Comparison of ENCODE assay signal across 25 cellular contexts in the genomic region with DNA sequence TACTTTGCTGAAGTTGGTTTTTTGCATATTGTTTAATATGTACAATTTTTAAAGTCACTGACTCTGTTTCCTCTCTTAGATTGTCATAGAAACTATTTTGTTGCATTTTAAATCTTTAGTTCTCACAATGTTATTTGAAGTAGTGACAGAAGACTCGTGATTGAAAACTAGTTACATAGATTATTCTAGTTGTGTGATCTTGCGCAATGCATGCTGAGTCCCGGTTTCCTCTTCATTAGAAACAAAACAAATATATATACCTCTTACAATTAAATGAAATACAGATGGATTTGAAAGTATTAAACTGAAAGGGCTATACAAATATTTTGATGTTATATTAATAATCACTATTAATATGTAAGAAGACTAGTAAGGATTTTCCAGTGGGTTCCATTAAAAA.
DNase-seq lines count a peak whose midpoint lies in the region; ATAC-seq, FAIRE-seq and TF ChIP-seq lines count a peak whose summit lies in the region.
"Had no signal": no experiment of that assay in that cellular context is flagged by ENCODE, and none has a peak within 500 bp of the region (broad histone marks: within the 10 kb centered on the region; RNA-seq: fewer than 3 reads in every experiment).

No MANE protein-coding gene starts in this region.

- H3K4me2 ChIP-seq in GM23248 (ENCODE audit: unreplicated experiment) (no peak overlapping the region), K562 (ENCODE audit: insufficient read depth, low read length) (no peak overlapping the region)
- H3K4me2 ChIP-seq: KMS-11 had no signal

- H3K9me3 Mint-ChIP-seq in T-helper 2 cell treated with Interferon-gamma antibody and Interleukin-4, amounts not matched to agents 5 μg/mL and 100 μg/mL, for 36 hours: peaks cover 2% of the 10 kb centered on the region

- no peaks in the 10 kb centered on the region for H3K27me3 Mint-ChIP-seq in T-helper 2 cell treated with Interferon-gamma antibody and Interleukin-4, amounts not matched to agents 5 μg/mL and 100 μg/mL, for 36 hours (ENCODE audit: low read depth)
- H3K27me3 Mint-ChIP-seq: CD4-positive, alpha-beta memory T cell had no signal

- TF ChIP-seq CTCF in K562 (IDR thresholded peaks at IDR 0.05 in 2 of 3, conservative IDR thresholded peaks at IDR 0.05 in 1 of 3; ENCODE audit: insufficient read depth in 2 of 3, low read depth in 1 of 3, low read length in 3 of 3): no peak

- H3K4me1 ChIP-seq in ACC112 (ENCODE audit: control insufficient read depth, insufficient read depth, low read length, unreplicated experiment): peaks cover 37% of the 10 kb centered on the region
- H3K4me1 ChIP-seq in GM23248 (ENCODE audit: insufficient read depth): peaks cover 46% of the 10 kb centered on the region
- H3K4me1 ChIP-seq in K562 (replicated peaks in 1 of 2; ENCODE audit: control insufficient read depth in 2 of 2, insufficient read depth in 2 of 2, low read length in 2 of 2): no peaks in the 10 kb centered on the region

- H3K36me3 Mint-ChIP-seq in T-helper 2 cell treated with Interferon-gamma antibody and Interleukin-4, amounts not matched to agents 5 μg/mL and 100 μg/mL, for 36 hours (ENCODE audit: low read depth): peaks cover 31% of the 10 kb centered on the region

- ATAC-seq in K562 (no peak), Right ventricle myocardium inferior (no peak)
- ATAC-seq: HCT116 had no signal

- no peaks in the 10 kb centered on the region for H4K20me1 ChIP-seq in GM23248 (ENCODE audit: insufficient read depth)
- H4K20me1 ChIP-seq in K562 (replicated peaks; ENCODE audit: control insufficient read depth, insufficient read depth, low read length): no peaks in the 10 kb centered on the region
- H4K20me1 ChIP-seq: BLaER1 treated with 17β-estradiol and CSF1 and Interleukin-3, amounts not matched to agents 10 nM and 100 nM had no signal

- FAIRE-seq in K562 (lab: Jason Lieb, UNC): no peak
- FAIRE-seq: GM18507 had no signal

- H3K27ac Mint-ChIP-seq in T-helper 2 cell treated with Interferon-gamma antibody and Interleukin-4, amounts not matched to agents 5 μg/mL and 100 μg/mL, for 36 hours: no peak overlapping the region

- H3K9me1 ChIP-seq in K562 (ENCODE audit: control insufficient read depth, insufficient read depth, low read length): no peaks in the 10 kb centered on the region

- TF ChIP-seq POLR2A in K562 (conservative IDR thresholded peaks at IDR 0.05): no peak

- POLR2A ChIA-PET in K562 (lab: Yijun Ruan, JAX): no interaction called here

- TF ChIP-seq RAD21 in K562 (CRISPR knock-in tag; conservative IDR thresholded peaks at IDR 0.05 in 1 of 2, IDR thresholded peaks at IDR 0.05 in 1 of 2): no peak

- H3K4me3 ChIP-seq in ACC112 (ENCODE audit: low read depth, low read length): no peak overlapping the region
- H3K4me3 ChIP-seq in GM23248: no peak overlapping the region
- H3K4me3 ChIP-seq in K562: no peak overlapping the region
- H3K4me3 ChIP-seq: BLaER1 treated with 17β-estradiol and CSF1 and Interleukin-3, amounts not matched to agents 10 nM and 100 nM; SK-N-MC had no signal

- H3K36me3 ChIP-seq in ACC112 (ENCODE audit: insufficient read depth, low read length) (peaks cover 27% of the 10 kb centered on the region), GM23248 (ENCODE audit: low read depth) (peaks cover 14% of the 10 kb centered on the region; the same call in 1 of the 2 replicates), K562 (ENCODE audit: control insufficient read depth, insufficient read depth, low read length) (no peaks in the 10 kb centered on the region)

- H3K27ac ChIP-seq in ACC112 (ENCODE audit: low read depth, low read length): peak overlapping the region; percentile 87
- H3K27ac ChIP-seq in GM23248: no peak overlapping the region
- no peak overlapping the region for H3K27ac ChIP-seq in K562 (ENCODE audit: extremely low read depth, low read depth, low read length)
- H3K27ac ChIP-seq: BLaER1 treated with 17β-estradiol and CSF1 and Interleukin-3, amounts not matched to agents 10 nM and 100 nM; KMS-11; SK-N-MC had no signal

- CTCF ChIA-PET in K562 (lab: Yijun Ruan, JAX; ENCODE audit: low intra/inter-chr PET ratio): no interaction called here

- TF ChIP-seq EP300 in K562 (IDR thresholded peaks at IDR 0.05; ENCODE audit: low read length): no peak

- no peaks in the 10 kb centered on the region for H3K9me2 ChIP-seq in GM23248 (ENCODE audit: insufficient read depth)

- DNase-seq in GM23248 (peak; percentile 11), K562 (ENCODE audit: extremely low read depth in 1 of 4, low spot score in 3 of 4) (no peak), iris pigment epithelial cell (ENCODE audit: low read depth) (peak; percentile 59), occipital lobe (lab: John Stamatoyannopoulos, UW) (no peak), NCI-H128 (lab: John Stamatoyannopoulos, UW; ENCODE audit: unreplicated experiment) (no peak), Right ventricle myocardium inferior (ENCODE audit: missing footprints) (no peak)
- DNase-seq in T-helper 2 cell treated with Interferon-gamma antibody and Interleukin-4, amounts not matched to agents 5 μg/mL and 100 μg/mL, for 36 hours (ENCODE audit: low spot score): no peak
- DNase-seq: Calu3; CD4-positive, alpha-beta memory T cell; GDM1; GOT3; NCI-H1417; NCI-H187; NCI-H2107; NCI-H446 treated with DMSO at 0.1 percent for 48 hours; NCI-H526 treated with DMSO at 0.1 percent for 48 hours; PC-3; SHP77 treated with DMSO at 0.1 percent for 48 hours; SW 1271 had no signal

- intact Hi-C loops in K562 (cut with micrococcal nuclease) (no loop called here), Right ventricle myocardium inferior (cut with DNase I) (no loop called here)

- BruUV-seq in K562 (replicated peaks; lab: Mats Ljungman, UMichigan): no TSS peak

- H3K9ac ChIP-seq in GM23248 (no peak overlapping the region), K562 (ENCODE audit: insufficient read depth in 1 of 2, low read depth in 2 of 2, low read length in 2 of 2) (no peak overlapping the region)
- H3K9ac ChIP-seq: BLaER1 treated with 17β-estradiol and CSF1 and Interleukin-3, amounts not matched to agents 10 nM and 100 nM; KMS-11 had no signal

- H3K4me3 Mint-ChIP-seq in T-helper 2 cell treated with Interferon-gamma antibody and Interleukin-4, amounts not matched to agents 5 μg/mL and 100 μg/mL, for 36 hours: no peak overlapping the region
- H3K4me3 Mint-ChIP-seq: CD4-positive, alpha-beta memory T cell had no signal

- H3K9me3 ChIP-seq in GM23248 (ENCODE audit: low read depth) (no peaks in the 10 kb centered on the region), K562 (replicated peaks; ENCODE audit: control insufficient read depth, insufficient read depth, low read depth, low read length) (no peaks in the 10 kb centered on the region)

- H3K27me3 ChIP-seq in ACC112 (ENCODE audit: insufficient read depth, low read length) (no peaks in the 10 kb centered on the region), GM23248 (replicated peaks; ENCODE audit: insufficient read depth) (no peaks in the 10 kb centered on the region), K562 (ENCODE audit: control insufficient read depth in 2 of 2, insufficient read depth in 2 of 2, low read length in 2 of 2) (no peaks in the 10 kb centered on the region)
- H3K27me3 ChIP-seq: BLaER1 treated with 17β-estradiol and CSF1 and Interleukin-3, amounts not matched to agents 10 nM and 100 nM had no signal

- 82 to 84% methylated on average over 3 of the region's 3 CpGs for WGBS in GM23248 (ENCODE audit: low coverage in 1 of 2, low lambda C conversion rate in 2 of 2, missing lambda C conversion rate in 2 of 2), 2 experiments
- WGBS in K562 (ENCODE audit: insufficient coverage, low coverage, missing lambda C conversion rate): 7% methylated on average over 3 of the region's 3 CpGs

- H3K4me1 Mint-ChIP-seq in T-helper 2 cell treated with Interferon-gamma antibody and Interleukin-4, amounts not matched to agents 5 μg/mL and 100 μg/mL, for 36 hours (ENCODE audit: low read depth): peaks cover under 1% of the 10 kb centered on the region

- H3K79me2 ChIP-seq in ACC112 (ENCODE audit: control insufficient read depth, insufficient read depth, low read length, unreplicated experiment) (no peaks in the 10 kb centered on the region), GM23248 (ENCODE audit: insufficient read depth) (peaks cover 31% of the 10 kb centered on the region), K562 (ENCODE audit: control insufficient read depth, insufficient read depth, low read length) (no peaks in the 10 kb centered on the region)

- H2AFZ ChIP-seq in ACC112 (ENCODE audit: low read length, unreplicated experiment) (no peak overlapping the region), GM23248 (no peak overlapping the region), K562 (ENCODE audit: low read depth, low read length) (no peak overlapping the region)

- in situ Hi-C loops in GM23248 (cut with MboI): loop anchor here (25.0 kb wide), 1 partner anchor 750 kb away; a partner anchor contains a TSS
- in situ Hi-C loops in K562 (cut with MboI): no loop called here

- H3F3A ChIP-seq in GM23248 (ENCODE audit: insufficient read depth): peaks cover 32% of the 10 kb centered on the region

TF ChIP-seq in K562, 482 proteins besides CTCF, POLR2A, EP300 and RAD21 (continues in another document):
- no peak for TF ChIP-seq ZFP36 (IDR thresholded peaks at IDR 0.05; ENCODE audit: low read depth, low read length, partially characterized antibody)
- TF ChIP-seq GATA2 (CRISPR knock-in tag; IDR thresholded peaks at IDR 0.05): no peak
- TF ChIP-seq CCNT2 (IDR thresholded peaks at IDR 0.05; ENCODE audit: borderline replicate concordance, extremely low read depth, insufficient read length, low read depth, low read length): no peak
- no peak for TF ChIP-seq NCOR1 (IDR thresholded peaks at IDR 0.05)
- TF ChIP-seq SOX6 (IDR thresholded peaks at IDR 0.05): no peak
- TF ChIP-seq CBX2 (IDR thresholded peaks at IDR 0.05; ENCODE audit: insufficient read depth, low read length, poor library complexity, severe bottlenecking): no peak
- TF ChIP-seq, protein P1, sequence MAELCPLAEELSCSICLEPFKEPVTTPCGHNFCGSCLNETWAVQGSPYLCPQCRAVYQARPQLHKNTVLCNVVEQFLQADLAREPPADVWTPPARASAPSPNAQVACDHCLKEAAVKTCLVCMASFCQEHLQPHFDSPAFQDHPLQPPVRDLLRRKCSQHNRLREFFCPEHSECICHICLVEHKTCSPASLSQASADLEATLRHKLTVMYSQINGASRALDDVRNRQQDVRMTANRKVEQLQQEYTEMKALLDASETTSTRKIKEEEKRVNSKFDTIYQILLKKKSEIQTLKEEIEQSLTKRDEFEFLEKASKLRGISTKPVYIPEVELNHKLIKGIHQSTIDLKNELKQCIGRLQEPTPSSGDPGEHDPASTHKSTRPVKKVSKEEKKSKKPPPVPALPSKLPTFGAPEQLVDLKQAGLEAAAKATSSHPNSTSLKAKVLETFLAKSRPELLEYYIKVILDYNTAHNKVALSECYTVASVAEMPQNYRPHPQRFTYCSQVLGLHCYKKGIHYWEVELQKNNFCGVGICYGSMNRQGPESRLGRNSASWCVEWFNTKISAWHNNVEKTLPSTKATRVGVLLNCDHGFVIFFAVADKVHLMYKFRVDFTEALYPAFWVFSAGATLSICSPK (IDR thresholded peaks at IDR 0.05; ENCODE audit: borderline replicate concordance): no peak
- no peak for TF ChIP-seq SNIP1 (IDR thresholded peaks at IDR 0.05; ENCODE audit: low read depth)

Comparison
In these comparisons a context has a peak if more than half of its experiments do, and no peak if none do; other contexts are left out.
1. DNase-seq: peak in GM23248 (single experiment) and iris pigment epithelial cell (single experiment); none in K562 (0 of 4), occipital lobe (single experiment), T-helper 2 cell treated with Interferon-gamma antibody and Interleukin-4, amounts not matched to agents 5 μg/mL and 100 μg/mL, for 36 hours (single experiment), NCI-H128 (single experiment) and Right ventricle myocardium inferior (single experiment).